In the genomic region with DNA sequence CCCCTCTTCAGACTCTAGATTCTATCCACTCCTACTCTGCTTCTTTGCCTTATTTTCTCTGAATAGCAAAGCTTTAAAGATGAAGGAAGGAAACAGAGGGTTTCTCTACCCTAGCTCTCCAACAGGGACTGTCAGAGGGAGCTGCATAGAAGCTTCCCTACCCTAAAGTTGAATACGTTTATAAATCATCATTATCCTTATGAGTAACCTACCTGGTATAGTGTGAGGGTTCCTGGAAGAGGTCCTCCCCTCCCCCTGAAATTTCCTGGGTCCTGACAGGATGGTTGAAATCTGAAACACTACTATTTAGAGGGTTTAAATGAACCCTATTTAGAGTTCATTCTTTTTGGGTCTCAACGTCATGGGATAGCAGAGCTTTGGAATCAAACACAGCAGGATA, we compare ENCODE assay signal across 23 cellular contexts.
"Had no signal": no experiment of that assay in that cellular context is flagged by ENCODE, and none has a peak within 500 bp of the region (broad histone marks: within the 10 kb centered on the region; RNA-seq: fewer than 3 reads in every experiment).

No MANE protein-coding gene starts in this region.

- DNase-seq: activated effector memory CD4-positive, alpha-beta T cell treated with anti-CD3 and anti-CD28 coated beads, Interleukin-2, amount 50 U/mL, for 16 hours; activated T-cell treated with anti-CD3 and anti-CD28 coated beads, Interleukin-2, amount 50 U/mL, for 24 hours; adrenal gland; aorta; body of pancreas; effector CD8-positive, alpha-beta T cell; kidney glomerular epithelial cell; left lung; mucosa of descending colon; nephron progenitor cell; right lobe of liver; stimulated activated CD4-positive, alpha-beta T cell treated with anti-CD3 and anti-CD28 coated beads, Interleukin-2, amount 100 ng/mL, for 48 hours; stomach; T-helper 9 cell; thyroid gland; upper lobe of left lung had no signal

- H3K27me3 Mint-ChIP-seq: progenitor cell of endocrine pancreas had no signal

- H3K4me1 ChIP-seq: adrenal gland, body of pancreas, left lung, right lobe of liver, SJSA1, stomach, thyroid gland, upper lobe of left lung had no signal

- H3K4me3 ChIP-seq: adrenal gland, body of pancreas, left lung, lung, mucosa of descending colon, right lobe of liver, SJSA1, stomach, thyroid gland, upper lobe of left lung had no signal

- H3K36me3 ChIP-seq: adrenal gland, left lung, neutrophil, right lobe of liver, SJSA1, stomach, thyroid gland, upper lobe of left lung had no signal

- ATAC-seq: body of pancreas, left lung, mucosa of descending colon, right lobe of liver, Right ventricle myocardium inferior had no signal

- H3K27ac ChIP-seq: adrenal gland, body of pancreas, epithelial cell of prostate, left lung, neutrophil, right lobe of liver, SJSA1, stomach, thyroid gland, upper lobe of left lung, VCaP had no signal

- H3K27ac Mint-ChIP-seq: activated T-cell treated with anti-CD3 and anti-CD28 coated beads, Interleukin-2, amount 50 U/mL, for 24 hours; nephron progenitor cell; progenitor cell of endocrine pancreas had no signal

- H3K9me3 ChIP-seq: adrenal gland, body of pancreas, left lung, mucosa of descending colon, neutrophil, right lobe of liver, SJSA1, stomach, thyroid gland, upper lobe of left lung had no signal

- H3K4me3 Mint-ChIP-seq: activated T-cell treated with anti-CD3 and anti-CD28 coated beads, Interleukin-2, amount 50 U/mL, for 24 hours; nephron progenitor cell had no signal

- H3K27me3 ChIP-seq: adrenal gland, body of pancreas, left lung, neutrophil, right lobe of liver, SJSA1, stomach, thyroid gland, upper lobe of left lung had no signal
